In the genomic region with DNA sequence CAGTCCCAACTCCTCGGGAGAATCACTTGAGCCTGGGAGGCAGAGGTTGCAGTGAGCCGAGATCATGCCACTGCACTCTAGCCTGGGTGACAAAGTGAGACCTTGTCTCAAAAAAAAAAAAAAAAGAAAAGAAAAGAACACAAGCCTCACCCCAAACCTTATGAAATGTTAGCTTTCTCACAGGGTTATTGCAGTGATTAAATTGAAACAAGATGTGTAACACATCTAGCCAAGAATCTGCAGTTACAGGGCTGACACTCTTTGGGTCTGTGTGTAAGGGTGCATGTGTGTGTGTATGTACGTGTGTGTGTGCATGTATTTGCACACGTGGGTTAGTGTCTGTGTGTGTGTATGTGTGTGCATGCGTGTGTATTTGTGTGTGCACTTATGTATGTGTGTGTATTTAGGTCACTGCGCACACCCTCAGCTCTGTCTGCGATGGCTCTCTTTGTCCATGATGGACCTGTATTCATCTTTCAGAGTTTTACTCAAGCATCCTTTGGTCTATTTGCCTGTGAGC, we compare ENCODE assay signal across 22 cellular contexts.
"Had no signal": no experiment of that assay in that cellular context is flagged by ENCODE, and none has a peak within 500 bp of the region (broad histone marks: within the 10 kb centered on the region; RNA-seq: fewer than 3 reads in every experiment).

No MANE protein-coding gene starts in this region.

- H3K4me3 ChIP-seq: colonic mucosa, left ventricle myocardium inferior, lower lobe of right lung, ovary, right atrium auricular region, smooth muscle cell, suprapubic skin, thyroid gland, upper lobe of left lung, vagina had no signal

- H3K36me3 ChIP-seq: colonic mucosa, left ventricle myocardium inferior, lower lobe of right lung, ovary, right atrium auricular region, suprapubic skin, thyroid gland, upper lobe of left lung, vagina had no signal

- DNase-seq: colonic mucosa; effector CD4-positive, alpha-beta T cell; endodermal cell; erythroblast; foreskin fibroblast; immature natural killer cell; kidney; left cardiac atrium; left ventricle myocardium inferior; lower lobe of right lung; natural killer cell; nucleus accumbens; ovary; stimulated activated CD4-positive, alpha-beta T cell treated with anti-CD3 and anti-CD28 coated beads, Interleukin-2, amount 100 ng/mL, for 48 hours; stimulated activated naive CD8-positive, alpha-beta T cell treated with anti-CD3 and anti-CD28 coated beads, Interleukin-15, Interleukin-2, amounts not matched to agents 100 U/mL and 50 U/mL, for 24 hours; thyroid gland; upper lobe of left lung had no signal

- H3K4me1 ChIP-seq: colonic mucosa, lower lobe of right lung, suprapubic skin, upper lobe of left lung had no signal

- H3K9me3 ChIP-seq: colonic mucosa, left ventricle myocardium inferior, lower lobe of right lung, ovary, right atrium auricular region, suprapubic skin, thyroid gland, upper lobe of left lung, vagina had no signal

- ATAC-seq: left cardiac atrium; lower lobe of right lung; natural killer cell; stimulated activated naive CD8-positive, alpha-beta T cell treated with anti-CD3 and anti-CD28 coated beads, Interleukin-15, Interleukin-2, amounts not matched to agents 100 U/mL and 50 U/mL, for 24 hours had no signal

- H3K27ac ChIP-seq: colonic mucosa, left ventricle myocardium inferior, lower lobe of right lung, ovary, right atrium auricular region, suprapubic skin, thyroid gland, upper lobe of left lung, vagina had no signal

- FAIRE-seq: endothelial cell of umbilical vein, kidney had no signal
